ENCODE assay signal across 11 cellular contexts in the genomic region with DNA sequence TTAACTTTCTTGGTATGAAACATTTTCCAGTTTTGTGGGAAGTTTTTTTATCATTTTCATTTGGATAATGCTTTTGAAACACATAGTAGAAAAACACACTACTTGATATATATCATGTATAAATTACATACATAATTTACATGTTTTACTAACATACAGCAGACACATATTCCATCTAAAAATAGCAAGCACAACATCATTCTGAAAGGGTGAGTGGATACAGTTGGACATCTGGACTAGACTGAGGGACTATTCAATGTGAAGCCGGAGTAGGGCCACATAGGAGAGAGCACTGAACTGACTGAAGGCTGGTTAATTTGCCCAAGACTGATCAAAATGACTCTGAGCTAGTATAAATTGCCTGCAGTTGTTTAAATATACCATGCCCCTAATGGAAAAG. TPM values are rescaled to one million over a fixed set of nuclear protein-coding genes. Genes with fewer than 3 reads are reported as not detected.
DNase-seq lines count a peak whose midpoint lies in the region; ATAC-seq lines count a peak whose summit lies in the region.
"Had no signal": no experiment of that assay in that cellular context is flagged by ENCODE, and none has a peak within 500 bp of the region (broad histone marks: within the 10 kb centered on the region; RNA-seq: fewer than 3 reads in every experiment).

No MANE protein-coding gene starts in this region.

- no peaks in the 10 kb centered on the region for H3K9me3 Mint-ChIP-seq in natural killer cell treated with Interleukin-12 subunit alpha and Interleukin-12 subunit beta and Interleukin-15 and Interleukin-18, amount 100 ng/mL, for 72 hours

- H3K4me1 Mint-ChIP-seq in natural killer cell treated with Interleukin-12 subunit alpha and Interleukin-12 subunit beta and Interleukin-15 and Interleukin-18, amount 100 ng/mL, for 72 hours (ENCODE audit: low read depth in 2 of 2) = peaks cover 11 to 13% of the 10 kb centered on the region in 2 donors

- in situ Hi-C loops in Caki2 (cut with HindIII; ENCODE audit: low pct_unique_long_range_greater_than_20kb, low sequenced_read_pairs) = no loop called here

- DNase-seq in Caki2 (ENCODE audit: low read depth) = peak; percentile 63
- peak; percentile 66 for DNase-seq in M059J (ENCODE audit: low read depth)
- peak; percentile 64 for DNase-seq in OCI-M1 (lab: John Stamatoyannopoulos, UW)
- DNase-seq in foreskin melanocyte = peak; percentile 48
- DNase-seq in NAMALWA (ENCODE audit: low spot score) = no peak
- DNase-seq in occipital lobe (lab: John Stamatoyannopoulos, UW) = no peak
- no peak for DNase-seq in natural killer cell treated with Interleukin-12 subunit alpha and Interleukin-12 subunit beta and Interleukin-15 and Interleukin-18, amount 100 ng/mL, for 72 hours (ENCODE audit: low spot score)
- DNase-seq in stimulated activated CD4-positive, alpha-beta T cell treated with anti-CD3 and anti-CD28 coated beads, Interleukin-4, amount 100 ng/mL, for 1 hour = no peak
- DNase-seq: activated CD4-positive, alpha-beta T cell treated with anti-CD3 and anti-CD28 coated beads for 4 hours; amniotic stem cell; COR-L47 had no signal

- no peak overlapping the region for H3K4me3 Mint-ChIP-seq in natural killer cell treated with Interleukin-12 subunit alpha and Interleukin-12 subunit beta and Interleukin-15 and Interleukin-18, amount 100 ng/mL, for 72 hours

- ATAC-seq in natural killer cell treated with Interleukin-12 subunit alpha and Interleukin-12 subunit beta and Interleukin-15 and Interleukin-18, amount 100 ng/mL, for 72 hours = no peak

- H3K27me3 Mint-ChIP-seq in natural killer cell treated with Interleukin-12 subunit alpha and Interleukin-12 subunit beta and Interleukin-15 and Interleukin-18, amount 100 ng/mL, for 72 hours = no peaks in the 10 kb centered on the region

- no peaks in the 10 kb centered on the region for H3K36me3 Mint-ChIP-seq in natural killer cell treated with Interleukin-12 subunit alpha and Interleukin-12 subunit beta and Interleukin-15 and Interleukin-18, amount 100 ng/mL, for 72 hours

- H3K27ac Mint-ChIP-seq in natural killer cell treated with Interleukin-12 subunit alpha and Interleukin-12 subunit beta and Interleukin-15 and Interleukin-18, amount 100 ng/mL, for 72 hours = no peak overlapping the region

RNA-seq across cellular contexts. Expression of a gene that starts 11.7 kb away (rescaled TPM):
- 123 and 136 TPM in 2 replicates for total RNA-seq in Caki2 (2014; rRNA removed; shearing (Covaris generic); ENCODE audit: low replicate concordance)
- total RNA-seq in M059J (2014; rRNA removed; shearing (Covaris generic)) = 187 and 243 TPM in 2 replicates
- 7.8 TPM for total RNA-seq in occipital lobe
- total RNA-seq in natural killer cell treated with Interleukin-12 subunit alpha and Interleukin-12 subunit beta and Interleukin-15 and Interleukin-18, amount 100 ng/mL, for 72 hours = 10 to 100 TPM; 21.9 to 22.5 TPM

RNA-seq across cellular contexts. Expression of a gene that starts 21.7 kb away (rescaled TPM):
- 23.7 and 75.4 TPM in 2 replicates for total RNA-seq in Caki2 (2014; rRNA removed; shearing (Covaris generic); ENCODE audit: low replicate concordance)
- total RNA-seq in M059J (2014; rRNA removed; shearing (Covaris generic)) = 84.8 and 135 TPM in 2 replicates
- total RNA-seq in occipital lobe = 40.4 TPM
- 10 to 100 TPM; 77.9 to 84.9 TPM for total RNA-seq in natural killer cell treated with Interleukin-12 subunit alpha and Interleukin-12 subunit beta and Interleukin-15 and Interleukin-18, amount 100 ng/mL, for 72 hours

Comparison
In these comparisons a context has a peak if more than half of its experiments do, and no peak if none do; other contexts are left out.
1. DNase-seq: peak in Caki2 (single experiment), M059J (single experiment), OCI-M1 (single experiment) and foreskin melanocyte (single experiment); none in NAMALWA (single experiment), occipital lobe (single experiment), natural killer cell treated with Interleukin-12 subunit alpha and Interleukin-12 subunit beta and Interleukin-15 and Interleukin-18, amount 100 ng/mL, for 72 hours (single experiment) and stimulated activated CD4-positive, alpha-beta T cell treated with anti-CD3 and anti-CD28 coated beads, Interleukin-4, amount 100 ng/mL, for 1 hour (single experiment).